ENCODE assay signal across 1 cellular context in the genomic region with DNA sequence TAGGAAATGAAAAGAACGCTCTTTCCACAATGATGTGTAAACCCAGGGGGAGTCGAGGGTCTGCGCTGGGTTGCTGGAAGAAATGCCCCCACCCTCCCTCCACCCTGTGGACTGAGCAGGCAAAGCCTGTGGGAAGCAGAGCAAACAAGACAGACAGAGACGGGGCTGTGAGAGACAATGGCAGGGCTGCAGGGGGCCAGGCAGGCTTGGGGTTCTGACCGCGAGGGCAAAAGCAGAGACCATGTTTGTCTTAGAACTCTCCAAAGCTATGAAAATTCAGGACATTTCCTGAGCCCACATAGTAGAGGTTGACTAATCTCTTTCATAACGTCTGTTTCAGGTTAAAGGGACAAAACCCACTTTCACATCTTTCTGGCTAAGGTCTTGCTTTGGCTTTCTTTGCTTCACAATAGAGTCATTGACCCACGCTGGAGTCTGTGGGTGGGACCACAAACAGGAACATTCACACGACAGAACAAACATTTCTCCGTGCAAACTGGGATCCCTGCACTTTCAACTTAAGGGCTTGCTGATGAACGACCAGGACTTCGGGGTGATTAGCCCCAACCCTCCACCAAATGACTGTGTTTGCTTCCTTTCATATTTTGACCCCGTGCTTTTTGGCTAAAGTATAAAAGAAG.
TF ChIP-seq lines count a peak whose summit lies in the region.

No MANE protein-coding gene starts in this region.

TF ChIP-seq in HepG2, 621 proteins besides CTCF, POLR2A, EP300 and RAD21 (continued from another document and continues in another):
- TF ChIP-seq, protein P1, sequence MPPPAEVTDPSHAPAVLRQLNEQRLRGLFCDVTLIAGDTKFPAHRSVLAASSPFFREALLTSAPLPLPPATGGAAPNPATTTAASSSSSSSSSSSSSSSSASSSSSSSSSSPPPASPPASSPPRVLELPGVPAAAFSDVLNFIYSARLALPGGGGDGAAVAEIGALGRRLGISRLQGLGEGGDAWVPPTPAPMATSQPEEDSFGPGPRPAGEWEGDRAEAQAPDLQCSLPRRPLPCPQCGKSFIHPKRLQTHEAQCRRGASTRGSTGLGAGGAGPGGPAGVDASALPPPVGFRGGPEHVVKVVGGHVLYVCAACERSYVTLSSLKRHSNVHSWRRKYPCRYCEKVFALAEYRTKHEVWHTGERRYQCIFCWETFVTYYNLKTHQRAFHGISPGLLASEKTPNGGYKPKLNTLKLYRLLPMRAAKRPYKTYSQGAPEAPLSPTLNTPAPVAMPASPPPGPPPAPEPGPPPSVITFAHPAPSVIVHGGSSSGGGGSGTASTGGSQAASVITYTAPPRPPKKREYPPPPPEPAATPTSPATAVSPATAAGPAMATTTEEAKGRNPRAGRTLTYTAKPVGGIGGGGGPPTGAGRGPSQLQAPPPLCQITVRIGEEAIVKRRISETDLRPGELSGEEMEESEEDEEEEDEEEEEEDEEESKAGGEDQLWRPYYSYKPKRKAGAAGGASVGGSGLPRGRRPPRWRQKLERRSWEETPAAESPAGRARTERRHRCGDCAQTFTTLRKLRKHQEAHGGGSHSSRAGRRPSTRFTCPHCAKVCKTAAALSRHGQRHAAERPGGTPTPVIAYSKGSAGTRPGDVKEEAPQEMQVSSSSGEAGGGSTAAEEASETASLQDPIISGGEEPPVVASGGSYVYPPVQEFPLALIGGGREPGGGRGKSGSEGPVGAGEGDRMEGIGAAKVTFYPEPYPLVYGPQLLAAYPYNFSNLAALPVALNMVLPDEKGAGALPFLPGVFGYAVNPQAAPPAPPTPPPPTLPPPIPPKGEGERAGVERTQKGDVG (CRISPR knock-in tag; IDR thresholded peaks at IDR 0.05; ENCODE audit: borderline replicate concordance) = 0 out of 2 replicates have a peak, but pooled peaks have one; percentile 21
- TF ChIP-seq PAX8 (CRISPR knock-in tag; IDR thresholded peaks at IDR 0.05; ENCODE audit: borderline replicate concordance) (no peak), RNF2 (conservative IDR thresholded peaks at IDR 0.05; ENCODE audit: low read depth) (no peak), CBX5 (CRISPR knock-in tag; IDR thresholded peaks at IDR 0.05; ENCODE audit: borderline replicate concordance) (no peak; the same call in 1 of the 2 replicates), ZNF350 (CRISPR knock-in tag; IDR thresholded peaks at IDR 0.05; ENCODE audit: borderline replicate concordance, low read depth) (no peak), ZNF335 (CRISPR knock-in tag; IDR thresholded peaks at IDR 0.05) (no peak; the same call in 1 of the 2 replicates), KLF15 (CRISPR knock-in tag; IDR thresholded peaks at IDR 0.05; ENCODE audit: borderline replicate concordance) (no peak), GFI1 (CRISPR knock-in tag; IDR thresholded peaks at IDR 0.05; ENCODE audit: borderline replicate concordance) (peak; percentile 66; the same call in 1 of the 2 replicates), ZFP36 (IDR thresholded peaks at IDR 0.05; ENCODE audit: borderline replicate concordance, low read depth, low read length, partially characterized antibody) (no peak), JUN (CRISPR knock-in tag; IDR thresholded peaks at IDR 0.05) (0 out of 2 replicates have a peak, but pooled peaks have one; percentile 14), KMT2A (CRISPR knock-in tag; IDR thresholded peaks at IDR 0.05) (peak; percentile 57; the same call in 1 of the 2 replicates), NR2F2 (IDR thresholded peaks at IDR 0.05; ENCODE audit: borderline replicate concordance, low read depth) (peak; percentile 44; the same call in 1 of the 2 replicates), RXRA (CRISPR knock-in tag; IDR thresholded peaks at IDR 0.05) (peak; percentile 95), ZFAT (CRISPR knock-in tag; conservative IDR thresholded peaks at IDR 0.05) (no peak), ZNF670 (CRISPR knock-in tag; IDR thresholded peaks at IDR 0.05; ENCODE audit: borderline replicate concordance) (no peak; the same call in 1 of the 2 replicates), ZNF274 (CRISPR knock-in tag; IDR thresholded peaks at IDR 0.05) (no peak), HMG20B (CRISPR knock-in tag; conservative IDR thresholded peaks at IDR 0.05) (peak; percentile 35), PPARG (CRISPR knock-in tag; conservative IDR thresholded peaks at IDR 0.05) (peak; percentile 47; the same call in 1 of the 2 replicates), ZFP37 (CRISPR knock-in tag; IDR thresholded peaks at IDR 0.05; ENCODE audit: borderline replicate concordance) (no peak), RFXAP (CRISPR knock-in tag; IDR thresholded peaks at IDR 0.05; ENCODE audit: borderline replicate concordance) (0 out of 2 replicates have a peak, but pooled peaks have one; percentile 38), CBX1 (IDR thresholded peaks at IDR 0.05; ENCODE audit: low read depth) (peak; percentile 34)
- TF ChIP-seq, protein P2, sequence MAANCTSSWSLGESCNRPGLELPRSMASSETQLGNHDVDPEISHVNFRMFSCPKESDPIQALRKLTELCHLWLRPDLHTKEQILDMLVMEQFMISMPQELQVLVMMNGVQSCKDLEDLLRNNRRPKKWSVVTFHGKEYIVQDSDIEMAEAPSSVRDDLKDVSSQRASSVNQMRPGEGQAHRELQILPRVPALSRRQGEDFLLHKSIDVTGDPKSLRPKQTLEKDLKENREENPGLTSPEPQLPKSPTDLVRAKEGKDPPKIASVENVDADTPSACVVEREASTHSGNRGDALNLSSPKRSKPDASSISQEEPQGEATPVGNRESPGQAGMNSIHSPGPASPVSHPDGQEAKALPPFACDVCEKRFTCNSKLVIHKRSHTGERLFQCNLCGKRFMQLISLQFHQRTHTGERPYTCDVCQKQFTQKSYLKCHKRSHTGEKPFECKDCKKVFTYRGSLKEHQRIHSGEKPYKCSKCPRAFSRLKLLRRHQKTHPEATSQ (CRISPR knock-in tag; IDR thresholded peaks at IDR 0.05; ENCODE audit: borderline replicate concordance) = peak; percentile 80; the same call in 1 of the 2 replicates
- TF ChIP-seq, protein P3, sequence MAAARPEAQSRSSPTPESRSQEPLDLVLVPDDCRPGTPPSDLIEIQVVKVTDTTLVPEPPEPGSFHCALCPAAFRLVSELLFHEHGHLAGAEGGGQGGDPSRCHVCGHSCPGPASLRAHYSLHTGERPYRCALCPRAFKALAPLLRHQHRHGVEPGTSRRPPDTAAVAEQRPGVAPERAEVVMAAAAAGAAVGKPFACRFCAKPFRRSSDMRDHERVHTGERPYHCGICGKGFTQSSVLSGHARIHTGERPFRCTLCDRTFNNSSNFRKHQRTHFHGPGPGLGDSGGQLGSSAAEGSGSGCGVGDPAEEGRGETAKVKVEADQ (CRISPR knock-in tag; IDR thresholded peaks at IDR 0.05; ENCODE audit: borderline replicate concordance) = 0 out of 2 replicates have a peak, but pooled peaks have one; percentile 44
- TF ChIP-seq, protein P4, sequence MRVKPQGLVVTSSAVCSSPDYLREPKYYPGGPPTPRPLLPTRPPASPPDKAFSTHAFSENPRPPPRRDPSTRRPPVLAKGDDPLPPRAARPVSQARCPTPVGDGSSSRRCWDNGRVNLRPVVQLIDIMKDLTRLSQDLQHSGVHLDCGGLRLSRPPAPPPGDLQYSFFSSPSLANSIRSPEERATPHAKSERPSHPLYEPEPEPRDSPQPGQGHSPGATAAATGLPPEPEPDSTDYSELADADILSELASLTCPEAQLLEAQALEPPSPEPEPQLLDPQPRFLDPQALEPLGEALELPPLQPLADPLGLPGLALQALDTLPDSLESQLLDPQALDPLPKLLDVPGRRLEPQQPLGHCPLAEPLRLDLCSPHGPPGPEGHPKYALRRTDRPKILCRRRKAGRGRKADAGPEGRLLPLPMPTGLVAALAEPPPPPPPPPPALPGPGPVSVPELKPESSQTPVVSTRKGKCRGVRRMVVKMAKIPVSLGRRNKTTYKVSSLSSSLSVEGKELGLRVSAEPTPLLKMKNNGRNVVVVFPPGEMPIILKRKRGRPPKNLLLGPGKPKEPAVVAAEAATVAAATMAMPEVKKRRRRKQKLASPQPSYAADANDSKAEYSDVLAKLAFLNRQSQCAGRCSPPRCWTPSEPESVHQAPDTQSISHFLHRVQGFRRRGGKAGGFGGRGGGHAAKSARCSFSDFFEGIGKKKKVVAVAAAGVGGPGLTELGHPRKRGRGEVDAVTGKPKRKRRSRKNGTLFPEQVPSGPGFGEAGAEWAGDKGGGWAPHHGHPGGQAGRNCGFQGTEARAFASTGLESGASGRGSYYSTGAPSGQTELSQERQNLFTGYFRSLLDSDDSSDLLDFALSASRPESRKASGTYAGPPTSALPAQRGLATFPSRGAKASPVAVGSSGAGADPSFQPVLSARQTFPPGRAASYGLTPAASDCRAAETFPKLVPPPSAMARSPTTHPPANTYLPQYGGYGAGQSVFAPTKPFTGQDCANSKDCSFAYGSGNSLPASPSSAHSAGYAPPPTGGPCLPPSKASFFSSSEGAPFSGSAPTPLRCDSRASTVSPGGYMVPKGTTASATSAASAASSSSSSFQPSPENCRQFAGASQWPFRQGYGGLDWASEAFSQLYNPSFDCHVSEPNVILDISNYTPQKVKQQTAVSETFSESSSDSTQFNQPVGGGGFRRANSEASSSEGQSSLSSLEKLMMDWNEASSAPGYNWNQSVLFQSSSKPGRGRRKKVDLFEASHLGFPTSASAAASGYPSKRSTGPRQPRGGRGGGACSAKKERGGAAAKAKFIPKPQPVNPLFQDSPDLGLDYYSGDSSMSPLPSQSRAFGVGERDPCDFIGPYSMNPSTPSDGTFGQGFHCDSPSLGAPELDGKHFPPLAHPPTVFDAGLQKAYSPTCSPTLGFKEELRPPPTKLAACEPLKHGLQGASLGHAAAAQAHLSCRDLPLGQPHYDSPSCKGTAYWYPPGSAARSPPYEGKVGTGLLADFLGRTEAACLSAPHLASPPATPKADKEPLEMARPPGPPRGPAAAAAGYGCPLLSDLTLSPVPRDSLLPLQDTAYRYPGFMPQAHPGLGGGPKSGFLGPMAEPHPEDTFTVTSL (CRISPR knock-in tag; IDR thresholded peaks at IDR 0.05; ENCODE audit: borderline replicate concordance) = peak; percentile 40; the same call in 1 of the 2 replicates
- TF ChIP-seq, protein P5, sequence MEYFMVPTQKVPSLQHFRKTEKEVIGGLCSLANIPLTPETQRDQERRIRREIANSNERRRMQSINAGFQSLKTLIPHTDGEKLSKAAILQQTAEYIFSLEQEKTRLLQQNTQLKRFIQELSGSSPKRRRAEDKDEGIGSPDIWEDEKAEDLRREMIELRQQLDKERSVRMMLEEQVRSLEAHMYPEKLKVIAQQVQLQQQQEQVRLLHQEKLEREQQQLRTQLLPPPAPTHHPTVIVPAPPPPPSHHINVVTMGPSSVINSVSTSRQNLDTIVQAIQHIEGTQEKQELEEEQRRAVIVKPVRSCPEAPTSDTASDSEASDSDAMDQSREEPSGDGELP (IDR thresholded peaks at IDR 0.05; ENCODE audit: borderline replicate concordance, low read depth) = 0 out of 2 replicates have a peak, but pooled peaks have one; percentile 15
- TF ChIP-seq, protein P6, sequence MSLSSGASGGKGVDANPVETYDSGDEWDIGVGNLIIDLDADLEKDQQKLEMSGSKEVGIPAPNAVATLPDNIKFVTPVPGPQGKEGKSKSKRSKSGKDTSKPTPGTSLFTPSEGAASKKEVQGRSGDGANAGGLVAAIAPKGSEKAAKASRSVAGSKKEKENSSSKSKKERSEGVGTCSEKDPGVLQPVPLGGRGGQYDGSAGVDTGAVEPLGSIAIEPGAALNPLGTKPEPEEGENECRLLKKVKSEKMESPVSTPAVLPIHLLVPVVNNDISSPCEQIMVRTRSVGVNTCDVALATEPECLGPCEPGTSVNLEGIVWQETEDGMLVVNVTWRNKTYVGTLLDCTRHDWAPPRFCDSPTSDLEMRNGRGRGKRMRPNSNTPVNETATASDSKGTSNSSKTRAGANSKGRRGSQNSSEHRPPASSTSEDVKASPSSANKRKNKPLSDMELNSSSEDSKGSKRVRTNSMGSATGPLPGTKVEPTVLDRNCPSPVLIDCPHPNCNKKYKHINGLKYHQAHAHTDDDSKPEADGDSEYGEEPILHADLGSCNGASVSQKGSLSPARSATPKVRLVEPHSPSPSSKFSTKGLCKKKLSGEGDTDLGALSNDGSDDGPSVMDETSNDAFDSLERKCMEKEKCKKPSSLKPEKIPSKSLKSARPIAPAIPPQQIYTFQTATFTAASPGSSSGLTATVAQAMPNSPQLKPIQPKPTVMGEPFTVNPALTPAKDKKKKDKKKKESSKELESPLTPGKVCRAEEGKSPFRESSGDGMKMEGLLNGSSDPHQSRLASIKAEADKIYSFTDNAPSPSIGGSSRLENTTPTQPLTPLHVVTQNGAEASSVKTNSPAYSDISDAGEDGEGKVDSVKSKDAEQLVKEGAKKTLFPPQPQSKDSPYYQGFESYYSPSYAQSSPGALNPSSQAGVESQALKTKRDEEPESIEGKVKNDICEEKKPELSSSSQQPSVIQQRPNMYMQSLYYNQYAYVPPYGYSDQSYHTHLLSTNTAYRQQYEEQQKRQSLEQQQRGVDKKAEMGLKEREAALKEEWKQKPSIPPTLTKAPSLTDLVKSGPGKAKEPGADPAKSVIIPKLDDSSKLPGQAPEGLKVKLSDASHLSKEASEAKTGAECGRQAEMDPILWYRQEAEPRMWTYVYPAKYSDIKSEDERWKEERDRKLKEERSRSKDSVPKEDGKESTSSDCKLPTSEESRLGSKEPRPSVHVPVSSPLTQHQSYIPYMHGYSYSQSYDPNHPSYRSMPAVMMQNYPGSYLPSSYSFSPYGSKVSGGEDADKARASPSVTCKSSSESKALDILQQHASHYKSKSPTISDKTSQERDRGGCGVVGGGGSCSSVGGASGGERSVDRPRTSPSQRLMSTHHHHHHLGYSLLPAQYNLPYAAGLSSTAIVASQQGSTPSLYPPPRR (CRISPR knock-in tag; IDR thresholded peaks at IDR 0.05; ENCODE audit: borderline replicate concordance) = peak; percentile 85
- TF ChIP-seq, protein P7, sequence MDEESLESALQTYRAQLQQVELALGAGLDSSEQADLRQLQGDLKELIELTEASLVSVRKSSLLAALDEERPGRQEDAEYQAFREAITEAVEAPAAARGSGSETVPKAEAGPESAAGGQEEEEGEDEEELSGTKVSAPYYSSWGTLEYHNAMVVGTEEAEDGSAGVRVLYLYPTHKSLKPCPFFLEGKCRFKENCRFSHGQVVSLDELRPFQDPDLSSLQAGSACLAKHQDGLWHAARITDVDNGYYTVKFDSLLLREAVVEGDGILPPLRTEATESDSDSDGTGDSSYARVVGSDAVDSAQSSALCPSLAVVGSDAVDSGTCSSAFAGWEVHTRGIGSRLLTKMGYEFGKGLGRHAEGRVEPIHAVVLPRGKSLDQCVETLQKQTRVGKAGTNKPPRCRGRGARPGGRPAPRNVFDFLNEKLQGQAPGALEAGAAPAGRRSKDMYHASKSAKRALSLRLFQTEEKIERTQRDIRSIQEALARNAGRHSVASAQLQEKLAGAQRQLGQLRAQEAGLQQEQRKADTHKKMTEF (CRISPR knock-in tag; IDR thresholded peaks at IDR 0.05) = peak; percentile 83
